In genomic region chr6:8855411-8855810, GRCh38 we compare ENCODE assay signal across 22 cellular contexts.
"Had no signal": no experiment of that assay in that cellular context is flagged by ENCODE, and none has a peak within 500 bp of the region (broad histone marks: within the 10 kb centered on the region; RNA-seq: fewer than 3 reads in every experiment).

No MANE protein-coding gene starts in this region.

- H3K27ac ChIP-seq: adrenal gland, brain microvascular endothelial cell, gastrocnemius medialis, spleen, tibial nerve, VCaP had no signal

- H3K4me1 ChIP-seq: gastrocnemius medialis, spleen, tibial nerve had no signal

- H3K27me3 ChIP-seq: adrenal gland, brain microvascular endothelial cell, gastrocnemius medialis, spleen, tibial nerve had no signal

- H3K9me3 ChIP-seq: adrenal gland, gastrocnemius medialis, spleen, tibial nerve had no signal

- H3K36me3 ChIP-seq: adrenal gland, brain microvascular endothelial cell, gastrocnemius medialis, spleen, tibial nerve had no signal

- ATAC-seq: effector memory CD8-positive, alpha-beta T cell; gastrocnemius medialis; left colon; right cardiac atrium had no signal

- DNase-seq: activated CD4-positive, alpha-beta T cell treated with anti-CD3 and anti-CD28 coated beads for 4 hours; activated CD4-positive, alpha-beta T cell treated with anti-CD3 and anti-CD28 coated beads, Interleukin-2, amount 50 U/mL, for 4 hours; activated effector memory CD4-positive, alpha-beta T cell treated with anti-CD3 and anti-CD28 coated beads, Interleukin-2, amount 50 U/mL, for 16 hours; activated naive CD4-positive, alpha-beta T cell treated with anti-CD3 and anti-CD28 coated beads for 36 hours; activated naive CD8-positive, alpha-beta T cell treated with anti-CD3 and anti-CD28 coated beads for 36 hours; activated T-cell treated with anti-CD3 and anti-CD28 coated beads for 4 hours; adrenal gland; aorta; brain microvascular endothelial cell; cortex of kidney; effector memory CD8-positive, alpha-beta T cell; erythroblast; gastrocnemius medialis; hippocampal formation; left colon; mammary epithelial cell; naive B cell; right cardiac atrium; spleen; stimulated activated naive CD4-positive, alpha-beta T cell treated with Interleukin-2 at 50 U/mL for 16 hours had no signal

- H3K4me3 ChIP-seq: adrenal gland, gastrocnemius medialis, spleen, tibial nerve had no signal
